13 cellular contexts compared by ENCODE assay signal in the genomic region with DNA sequence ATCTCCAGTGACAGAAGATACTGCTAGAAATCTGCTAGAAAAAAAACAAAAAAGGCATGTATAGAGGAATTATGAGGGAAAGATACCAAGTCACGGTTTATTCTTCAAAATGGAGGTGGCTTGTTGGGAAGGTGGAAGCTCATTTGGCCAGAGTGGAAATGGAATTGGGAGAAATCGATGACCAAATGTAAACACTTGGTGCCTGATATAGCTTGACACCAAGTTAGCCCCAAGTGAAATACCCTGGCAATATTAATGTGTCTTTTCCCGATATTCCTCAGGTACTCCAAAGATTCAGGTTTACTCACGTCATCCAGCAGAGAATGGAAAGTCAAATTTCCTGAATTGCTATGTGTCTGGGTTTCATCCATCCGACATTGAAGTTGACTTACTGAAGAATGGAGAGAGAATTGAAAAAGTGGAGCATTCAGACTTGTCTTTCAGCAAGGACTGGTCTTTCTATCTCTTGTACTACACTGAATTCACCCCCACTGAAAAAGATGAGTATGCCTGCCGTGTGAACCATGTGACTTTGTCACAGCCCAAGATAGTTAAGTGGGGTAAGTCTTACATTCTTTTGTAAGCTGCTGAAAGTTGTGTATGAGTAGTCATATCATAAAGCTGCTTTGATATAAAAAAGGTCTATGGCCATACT. TPM values are rescaled to one million over a fixed set of nuclear protein-coding genes. Genes with fewer than 3 reads are reported as not detected.
A peak's percentile ranks its signal among the peaks of the same experiment; 100 is the strongest.
DNase-seq lines count a peak whose midpoint lies in the region; TF ChIP-seq lines count a peak whose summit lies in the region.
"Had no signal": no experiment of that assay in that cellular context is flagged by ENCODE, and none has a peak within 500 bp of the region (broad histone marks: within the 10 kb centered on the region; RNA-seq: fewer than 3 reads in every experiment).

No MANE protein-coding gene starts in this region.

- intact Hi-C loops in dendritic cell treated with granulocyte-macrophage colony-stimulating factor and Interleukin-4, amounts not matched to agents 40 ng/mL and 50 ng/mL, for 4 days (cut with micrococcal nuclease) = no loop called here
- intact Hi-C loops in spleen (cut with DNase I; ENCODE audit: low total_unique reads) = no loop called here

- H3K36me3 ChIP-seq in Loucy (ENCODE audit: insufficient read depth, low read length) = peaks cover 47% of the 10 kb centered on the region
- peaks cover 5 to 81% (median 50%) of the 10 kb centered on the region in 6 donors for H3K36me3 ChIP-seq in spleen

- H3K9me2 ChIP-seq in Loucy (replicated peaks; ENCODE audit: low read depth, low read length) = no peaks in the 10 kb centered on the region

- H3K4me1 ChIP-seq in Loucy (ENCODE audit: insufficient read depth, low read length, poor library complexity, severe bottlenecking) (peaks cover 46% of the 10 kb centered on the region), spleen (peaks cover 56 to 75% (median 71%) of the 10 kb centered on the region in 6 donors)

- no peaks in the 10 kb centered on the region for H3K9me3 Mint-ChIP-seq in T-helper 1 cell treated with Interleukin-12 subunit alpha and Interleukin-12 subunit beta and Interleukin-4 antibody, amounts not matched to agents 30 μg/mL and 1 μg/mL, for 36 hours
- no peaks in the 10 kb centered on the region for H3K9me3 Mint-ChIP-seq in dendritic cell treated with granulocyte-macrophage colony-stimulating factor and Interleukin-4, amounts not matched to agents 40 ng/mL and 50 ng/mL, for 4 days

- H3F3A ChIP-seq in Loucy (ENCODE audit: low read depth) = peaks cover 31% of the 10 kb centered on the region

- no peak for TF ChIP-seq POLR2A in spleen (IDR thresholded peaks at IDR 0.05)

- H4K20me1 ChIP-seq in Loucy (ENCODE audit: insufficient read depth, low read length, poor library complexity, severe bottlenecking) = peaks cover 71% of the 10 kb centered on the region

- TF ChIP-seq CTCF in Loucy (conservative IDR thresholded peaks at IDR 0.05; ENCODE audit: low read length) (no peak), spleen (IDR thresholded peaks at IDR 0.05 in 8 of 11, conservative IDR thresholded peaks at IDR 0.05 in 3 of 11) (no peak)

- peaks cover 81% of the 10 kb centered on the region for H3K36me3 Mint-ChIP-seq in T-helper 1 cell treated with Interleukin-12 subunit alpha and Interleukin-12 subunit beta and Interleukin-4 antibody, amounts not matched to agents 30 μg/mL and 1 μg/mL, for 36 hours (ENCODE audit: low read depth)
- peaks cover 99% of the 10 kb centered on the region for H3K36me3 Mint-ChIP-seq in dendritic cell treated with granulocyte-macrophage colony-stimulating factor and Interleukin-4, amounts not matched to agents 40 ng/mL and 50 ng/mL, for 4 days (ENCODE audit: low read depth)

- peak overlapping the region; percentile 98 for H3K4me2 ChIP-seq in Loucy (ENCODE audit: low read depth, low read length, poor library complexity, severe bottlenecking)

- H3K4me3 ChIP-seq in Loucy (ENCODE audit: low read length, poor library complexity, severe bottlenecking) (peak overlapping the region; percentile 83), spleen (peak overlapping the region; percentile 68 to 96 (median 89))

- H3K27ac ChIP-seq in spleen = peak overlapping the region; percentile 38 to 100 (median 100)
- H3K27ac ChIP-seq: 22Rv1, foreskin keratinocyte had no signal

- H3K9me3 ChIP-seq in Loucy (ENCODE audit: insufficient read depth, low read depth, low read length) (no peaks in the 10 kb centered on the region), spleen (no peaks in the 10 kb centered on the region)

- H3K4me3 Mint-ChIP-seq in T-helper 1 cell treated with Interleukin-12 subunit alpha and Interleukin-12 subunit beta and Interleukin-4 antibody, amounts not matched to agents 30 μg/mL and 1 μg/mL, for 36 hours = peak overlapping the region; percentile 89
- peak overlapping the region; percentile 63 for H3K4me3 Mint-ChIP-seq in dendritic cell treated with granulocyte-macrophage colony-stimulating factor and Interleukin-4, amounts not matched to agents 40 ng/mL and 50 ng/mL, for 4 days

- no peaks in the 10 kb centered on the region for H3K27me3 Mint-ChIP-seq in T-helper 1 cell treated with Interleukin-12 subunit alpha and Interleukin-12 subunit beta and Interleukin-4 antibody, amounts not matched to agents 30 μg/mL and 1 μg/mL, for 36 hours (ENCODE audit: low read depth)
- no peaks in the 10 kb centered on the region for H3K27me3 Mint-ChIP-seq in dendritic cell treated with granulocyte-macrophage colony-stimulating factor and Interleukin-4, amounts not matched to agents 40 ng/mL and 50 ng/mL, for 4 days

- DNase-seq in T-helper 1 cell (no peak), spleen (no peak), NCI-H69 (lab: John Stamatoyannopoulos, UW) (no peak), ureter (ENCODE audit: low spot score) (no peak), NCI-H2196 (lab: John Stamatoyannopoulos, UW; ENCODE audit: unreplicated experiment) (no peak)
- DNase-seq: activated CD8-positive, alpha-beta memory T cell treated with anti-CD3 and anti-CD28 coated beads, Interleukin-2, amount 50 U/mL, for 4 hours; DMS79 treated with DMSO at 0.1 percent for 48 hours; foreskin keratinocyte had no signal

- H2AFZ ChIP-seq in Loucy (ENCODE audit: low read length) = no peak overlapping the region

- H3K27ac Mint-ChIP-seq in T-helper 1 cell treated with Interleukin-12 subunit alpha and Interleukin-12 subunit beta and Interleukin-4 antibody, amounts not matched to agents 30 μg/mL and 1 μg/mL, for 36 hours = peak overlapping the region; percentile 99
- peak overlapping the region; percentile 99 for H3K27ac Mint-ChIP-seq in dendritic cell treated with granulocyte-macrophage colony-stimulating factor and Interleukin-4, amounts not matched to agents 40 ng/mL and 50 ng/mL, for 4 days
- H3K27ac Mint-ChIP-seq: progenitor cell of endocrine pancreas had no signal

- 35 to 50% (median 38%) methylated on average over 6 of the region's 6 CpGs for WGBS in spleen, 5 donors

- H3K9ac ChIP-seq in Loucy (ENCODE audit: low read depth, low read length, poor library complexity, severe bottlenecking) = peak overlapping the region; percentile 98

- H3K79me2 ChIP-seq in Loucy (ENCODE audit: insufficient read depth, low read length) = peaks cover 70% of the 10 kb centered on the region

- peaks cover 10% of the 10 kb centered on the region for H3K27me3 ChIP-seq in Loucy (ENCODE audit: insufficient read depth, low read length, poor library complexity, severe bottlenecking)
- H3K27me3 ChIP-seq in spleen (replicated peaks in 1 of 7) = no peaks in the 10 kb centered on the region
- H3K27me3 ChIP-seq: foreskin keratinocyte had no signal

- peaks cover 65% of the 10 kb centered on the region for H3K4me1 Mint-ChIP-seq in T-helper 1 cell treated with Interleukin-12 subunit alpha and Interleukin-12 subunit beta and Interleukin-4 antibody, amounts not matched to agents 30 μg/mL and 1 μg/mL, for 36 hours (ENCODE audit: low read depth)
- peaks cover 36% of the 10 kb centered on the region for H3K4me1 Mint-ChIP-seq in dendritic cell treated with granulocyte-macrophage colony-stimulating factor and Interleukin-4, amounts not matched to agents 40 ng/mL and 50 ng/mL, for 4 days (ENCODE audit: low read depth)

RNA-seq across cellular contexts. Expression of a gene that starts 4.0 kb away (rescaled TPM):
- total RNA-seq in spleen (over 10,000 TPM in 1 of 7 donors, 1,000 to 10,000 TPM in 6; 5,238 to 10,333 (median 6,268) TPM), ureter (1,566 TPM)
- 1,000 to 10,000 TPM; 3,969 to 5,676 (median 5,369) TPM for polyA plus RNA-seq in spleen

RNA-seq across cellular contexts. Expression of a gene that starts 4.1 kb away (rescaled TPM):
- total RNA-seq in spleen (10 to 100 TPM; 17.0 to 36.9 (median 28.3) TPM), ureter (4.0 TPM)
- polyA plus RNA-seq in spleen = 10 to 100 TPM; 26.0 to 64.2 (median 35.6) TPM
- total RNA-seq: progenitor cell of endocrine pancreas had no signal

RNA-seq across cellular contexts. Expression of a gene that starts 21.1 kb away (rescaled TPM):
- 10 to 100 TPM; 24.7 to 54.9 (median 46.9) TPM for total RNA-seq in spleen
- polyA plus RNA-seq in spleen = 10 to 100 TPM; 16.4 to 44.5 (median 22.3) TPM
- 25.7 TPM for total RNA-seq in ureter

RNA-seq across cellular contexts. Expression of a gene that starts 51.8 kb away (rescaled TPM):
- total RNA-seq in spleen (100 to 1,000 TPM; 119 to 218 (median 143) TPM), ureter (155 TPM)
- polyA plus RNA-seq in spleen = 10 to 100 TPM; 37.4 to 53.2 (median 41.2) TPM
